20 cellular contexts compared by ENCODE assay signal in the genomic region with DNA sequence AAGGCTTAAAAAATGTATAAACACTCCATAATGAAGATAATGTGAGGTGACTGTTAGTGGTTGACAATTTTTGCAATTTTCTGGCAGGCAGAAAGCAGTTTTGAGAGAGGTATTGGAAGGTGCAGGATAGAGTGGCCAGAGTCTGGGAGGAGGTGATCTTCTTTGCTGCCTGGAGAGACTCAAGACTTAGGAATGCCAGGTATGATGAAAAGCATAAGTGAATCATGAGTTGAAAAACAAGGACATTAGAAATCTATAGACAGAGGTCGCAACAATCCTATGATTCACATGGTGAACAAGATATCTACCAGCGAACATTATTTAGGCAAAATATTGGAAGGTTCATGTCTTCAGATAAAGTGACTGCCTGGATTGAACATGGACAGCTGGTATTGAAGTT.
DNase-seq lines count a peak whose midpoint lies in the region; ATAC-seq and TF ChIP-seq lines count a peak whose summit lies in the region.
"Had no signal": no experiment of that assay in that cellular context is flagged by ENCODE, and none has a peak within 500 bp of the region (broad histone marks: within the 10 kb centered on the region; RNA-seq: fewer than 3 reads in every experiment).

No MANE protein-coding gene starts in this region.

- peaks cover 26% of the 10 kb centered on the region for H3K36me3 Mint-ChIP-seq in HFFc6 (ENCODE audit: low read depth)
- H3K36me3 Mint-ChIP-seq in chondrocyte (ENCODE audit: low read depth): no peaks in the 10 kb centered on the region

- peak overlapping the region; percentile 90 for H3K27ac ChIP-seq in PC-3 (ENCODE audit: low read length)
- H3K27ac ChIP-seq: SJSA1, vagina had no signal

- peaks cover 9% of the 10 kb centered on the region for H3F3A ChIP-seq in PC-3 (ENCODE audit: low read length, unreplicated experiment)

- H3K4me1 ChIP-seq in PC-3 (ENCODE audit: insufficient read depth, low read length): peaks cover 51% of the 10 kb centered on the region
- H3K4me1 ChIP-seq: vagina had no signal

- CTCF ChIA-PET in PC-3 (lab: Charles Lee): no interaction called here

- no peaks in the 10 kb centered on the region for H3K36me3 ChIP-seq in PC-3 (ENCODE audit: low read depth, low read length)
- H3K36me3 ChIP-seq: SJSA1, vagina had no signal

- H3K27ac Mint-ChIP-seq in HFFc6 (peak overlapping the region; percentile 6; the same call in 1 of the 2 replicates), chondrocyte (ENCODE audit: unreplicated experiment) (no peak overlapping the region)
- H3K27ac Mint-ChIP-seq: activated T-helper 17 cell treated with anti-CD3 and anti-CD28 coated beads, Interleukin-2, amount 50 U/mL, for 72 hours; nephron progenitor cell had no signal

- H3K9me2 ChIP-seq in PC-3 (replicated peaks; ENCODE audit: low read length): no peaks in the 10 kb centered on the region

- H3K4me2 ChIP-seq in PC-3 (ENCODE audit: low read length): peak overlapping the region; percentile 81

- H3K9me3 Mint-ChIP-seq in HFFc6 (peaks cover 13% of the 10 kb centered on the region), chondrocyte (ENCODE audit: low read depth) (no peaks in the 10 kb centered on the region)
- H3K9me3 Mint-ChIP-seq: nephron progenitor cell had no signal

- H3K4me3 Mint-ChIP-seq in HFFc6 (peak overlapping the region; percentile 1; the same call in 1 of the 2 replicates), chondrocyte (ENCODE audit: unreplicated experiment) (no peak overlapping the region)
- H3K4me3 Mint-ChIP-seq: activated T-helper 17 cell treated with anti-CD3 and anti-CD28 coated beads, Interleukin-2, amount 50 U/mL, for 72 hours; nephron progenitor cell had no signal

- H3K9ac ChIP-seq in PC-3 (ENCODE audit: low read length): peak overlapping the region; percentile 50

- TF ChIP-seq CTCF in HFFc6 (IDR thresholded peaks at IDR 0.05) (no peak), PC-3 (conservative IDR thresholded peaks at IDR 0.05; ENCODE audit: low read depth, low read length) (no peak), chondrocyte (IDR thresholded peaks at IDR 0.05) (no peak)

- POLR2A ChIA-PET in PC-3 (lab: Charles Lee; ENCODE audit: unreplicated experiment): no interaction called here

- H3K27me3 ChIP-seq in PC-3 (ENCODE audit: low read length): no peaks in the 10 kb centered on the region
- H3K27me3 ChIP-seq: SJSA1, vagina had no signal

- H4K20me1 ChIP-seq in PC-3 (ENCODE audit: low read length): no peaks in the 10 kb centered on the region

- H3K4me1 Mint-ChIP-seq in HFFc6 (ENCODE audit: low read depth) (peaks cover 20% of the 10 kb centered on the region), chondrocyte (ENCODE audit: low read depth) (no peaks in the 10 kb centered on the region)
- H3K4me1 Mint-ChIP-seq: activated T-helper 17 cell treated with anti-CD3 and anti-CD28 coated beads, Interleukin-2, amount 50 U/mL, for 72 hours; nephron progenitor cell had no signal

- H3K4me3 ChIP-seq in PC-3 (ENCODE audit: low read length): peak overlapping the region; percentile 42
- H3K4me3 ChIP-seq: SJSA1, vagina had no signal

- DNase-seq in HFFc6: peak; percentile 12
- DNase-seq in PC-3: peak; percentile 88
- DNase-seq in renal cortical epithelial cell (ENCODE audit: low read depth): peak; percentile 61
- no peak for DNase-seq in NCI-H1930 (lab: John Stamatoyannopoulos, UW)
- no peak for DNase-seq in chondrocyte (ENCODE audit: low spot score)
- no peak for DNase-seq in germinal center (ENCODE audit: low spot score)
- DNase-seq: AML-193; caudate nucleus; COR-L47; left colon; midbrain; NCI-H2029 treated with DMSO at 0.1 percent for 48 hours; NCI-H510A treated with DMSO at 0.1 percent for 48 hours; nephron progenitor cell; stimulated activated CD4-positive, alpha-beta T cell treated with anti-CD3 and anti-CD28 coated beads, Interleukin-4, amount 100 ng/mL, for 4 hours had no signal

- H3K27me3 Mint-ChIP-seq in HFFc6 (ENCODE audit: insufficient read depth) (no peaks in the 10 kb centered on the region), chondrocyte (ENCODE audit: low read depth) (no peaks in the 10 kb centered on the region)
- H3K27me3 Mint-ChIP-seq: activated T-helper 17 cell treated with anti-CD3 and anti-CD28 coated beads, Interleukin-2, amount 50 U/mL, for 72 hours had no signal

- H3K79me2 ChIP-seq in PC-3 (ENCODE audit: low read length): no peaks in the 10 kb centered on the region

- no peaks in the 10 kb centered on the region for H3K9me3 ChIP-seq in PC-3 (ENCODE audit: low read length)
- H3K9me3 ChIP-seq: SJSA1, vagina had no signal

- ATAC-seq in PC-3: peak; percentile 84
- peak; percentile 94 for ATAC-seq in esophagus mucosa
- ATAC-seq: activated CD4-positive, CD25-positive, alpha-beta regulatory T cell treated with anti-CD3 and anti-CD28 coated beads, Interleukin-2, amount 50 U/mL, for 24 hours; activated T-helper 17 cell treated with anti-CD3 and anti-CD28 coated beads, Interleukin-2, amount 50 U/mL, for 72 hours; left colon had no signal

- intact Hi-C loops in PC-3 (cut with micrococcal nuclease): loop anchor here (5.0 kb wide), 5 partner anchors 83 to 588 kb away; no protein-coding TSS in a partner anchor

- BruUV-seq in PC-3 (replicated peaks; lab: Mats Ljungman, UMichigan): no TSS peak

- H2AFZ ChIP-seq in PC-3 (ENCODE audit: low read length): 0 out of 2 replicates have a peak overlapping the region, but pooled peaks have one; percentile 52

Comparison
In these comparisons a context has a peak if more than half of its experiments do, and no peak if none do; other contexts are left out.
1. DNase-seq: peak in HFFc6 (single experiment), PC-3 (single experiment) and renal cortical epithelial cell (single experiment); none in NCI-H1930 (0 of 2), chondrocyte (single experiment) and germinal center (single experiment).